Comparison of ENCODE assay signal across 20 cellular contexts in genomic region chr10:34786464-34786863, GRCh38. TPM values are rescaled to one million over a fixed set of nuclear protein-coding genes. Genes with fewer than 3 reads are reported as not detected.
DNase-seq lines count a peak whose midpoint lies in the region; ATAC-seq and TF ChIP-seq lines count a peak whose summit lies in the region.
"Had no signal": no experiment of that assay in that cellular context is flagged by ENCODE, and none has a peak within 500 bp of the region (broad histone marks: within the 10 kb centered on the region; RNA-seq: fewer than 3 reads in every experiment).

No MANE protein-coding gene starts in this region.

- H3K27me3 ChIP-seq in smooth muscle cell (ENCODE audit: low read depth) = no peaks in the 10 kb centered on the region
- H3K27me3 ChIP-seq: tibial artery had no signal

- peaks cover 73% of the 10 kb centered on the region for H3K79me2 ChIP-seq in smooth muscle cell (ENCODE audit: low read depth)

- H3K27ac ChIP-seq in smooth muscle cell (ENCODE audit: low read depth) = no peak overlapping the region
- H3K27ac ChIP-seq: A549, tibial artery had no signal

- H3K36me3 ChIP-seq in smooth muscle cell (ENCODE audit: low read depth) = no peaks in the 10 kb centered on the region
- H3K36me3 ChIP-seq: tibial artery had no signal

- H3F3A ChIP-seq in smooth muscle cell (ENCODE audit: low read depth) = no peaks in the 10 kb centered on the region

- H2AFZ ChIP-seq in smooth muscle cell (ENCODE audit: low read depth) = no peak overlapping the region

- WGBS in smooth muscle cell (ENCODE audit: low lambda C conversion rate) = 14% methylated on average over 1 of the region's 1 CpG

- no peaks in the 10 kb centered on the region for H3K9me3 ChIP-seq in smooth muscle cell (replicated peaks; ENCODE audit: low read depth)
- H3K9me3 ChIP-seq: A549, mucosa of descending colon, tibial artery had no signal

- H3K4me3 ChIP-seq in smooth muscle cell = no peak overlapping the region
- H3K4me3 ChIP-seq: A549, mucosa of descending colon, tibial artery had no signal

- peaks cover 84% of the 10 kb centered on the region for H4K20me1 ChIP-seq in smooth muscle cell (ENCODE audit: low read depth)

- peak overlapping the region; percentile 0 for H3K4me2 ChIP-seq in smooth muscle cell
- H3K4me2 ChIP-seq: A549 had no signal

- H3K9ac ChIP-seq in smooth muscle cell (ENCODE audit: low read depth) = no peak overlapping the region

- peak; percentile 17 for DNase-seq in NCI-H510A treated with DMSO at 0.1 percent for 48 hours (lab: John Stamatoyannopoulos, UW)
- no peak for DNase-seq in NCI-H510A (lab: John Stamatoyannopoulos, UW)
- DNase-seq in M059J (ENCODE audit: low read depth) = peak; percentile 53
- peak; percentile 54 for DNase-seq in dedifferentiated amniotic fluid mesenchymal stem cell (ENCODE audit: extremely low spot score)
- DNase-seq in smooth muscle cell (lab: John Stamatoyannopoulos, UW; ENCODE audit: unreplicated experiment) = no peak
- DNase-seq: activated CD8-positive, alpha-beta memory T cell treated with anti-CD3 and anti-CD28 coated beads, Interleukin-2, amount 10 ng/mL, durations not matched to agents 7 days and 5 days; activated naive CD4-positive, alpha-beta T cell treated with Interleukin-2 at 50 U/mL for 16 hours; Calu3; erythroblast; hypothalamus; mucosa of descending colon; NCI-H1694; NCI-H526 treated with DMSO at 0.1 percent for 48 hours; tibial artery had no signal

- H3K4me1 ChIP-seq in smooth muscle cell (ENCODE audit: low read depth) = peaks cover 9% of the 10 kb centered on the region

- no peak for TF ChIP-seq CTCF in smooth muscle cell (IDR thresholded peaks at IDR 0.05; ENCODE audit: borderline replicate concordance, insufficient read depth, poor library complexity, severe bottlenecking)

- ATAC-seq in GM21576 (IDR thresholded peaks at IDR 0.05; ENCODE audit: unreplicated experiment) = no peak
- no peak for ATAC-seq in HG03139 (IDR thresholded peaks at IDR 0.05; ENCODE audit: unreplicated experiment)
- no peak for ATAC-seq in GM21528 (IDR thresholded peaks at IDR 0.05; ENCODE audit: low FRiP score, unreplicated experiment)
- ATAC-seq: A549; activated CD8-positive, alpha-beta memory T cell treated with anti-CD3 and anti-CD28 coated beads, Interleukin-2, amount 10 ng/mL, durations not matched to agents 7 days and 5 days; mucosa of descending colon; stimulated activated effector memory CD8-positive, alpha-beta T cell treated with anti-CD3 and anti-CD28 coated beads, Interleukin-12 subunit alpha, Interleukin-12 subunit beta, amount 100 ng/mL, for 72 hours; WTC11 had no signal

RNA-seq across cellular contexts. Expression of gene PARD3, which starts 28.6 kb away (rescaled TPM):
- total RNA-seq in M059J (2014; rRNA removed; shearing (Covaris generic)) = 17.0 and 19.2 TPM in 2 replicates
- 26.0 and 29.6 TPM in 2 replicates for total RNA-seq in smooth muscle cell
- polyA plus RNA-seq in smooth muscle cell = 16.5 and 17.5 TPM in 2 replicates

Comparison
In these comparisons a context has a peak if more than half of its experiments do, and no peak if none do; other contexts are left out.
1. DNase-seq: peak in NCI-H510A treated with DMSO at 0.1 percent for 48 hours (single experiment), M059J (single experiment) and dedifferentiated amniotic fluid mesenchymal stem cell (single experiment); none in NCI-H510A (single experiment) and smooth muscle cell (single experiment).